Comparison of ENCODE assay signal across 1 cellular context in the genomic region with DNA sequence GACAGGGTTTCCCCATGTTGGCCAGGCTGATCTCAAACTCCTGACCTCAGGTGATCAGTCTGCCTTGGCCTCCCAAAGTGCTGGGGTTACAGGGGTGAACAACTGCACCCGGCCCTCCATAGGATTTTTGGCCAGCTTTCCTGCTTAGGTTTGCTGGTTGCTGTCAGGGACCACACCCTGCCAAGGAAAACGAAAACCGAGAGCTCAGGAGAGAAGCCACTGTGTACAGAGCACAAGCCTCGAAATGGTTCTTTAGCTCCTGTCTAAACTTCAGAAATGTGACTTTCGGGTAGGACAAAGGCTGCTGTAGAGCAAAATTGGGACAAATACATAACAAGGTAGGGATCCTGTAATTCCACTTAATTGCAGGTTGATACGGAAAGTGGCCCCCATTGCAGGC.
TF ChIP-seq lines count a peak whose summit lies in the region.

No MANE protein-coding gene starts in this region.

TF ChIP-seq in GM23338, 12 proteins besides CTCF, POLR2A, EP300 and RAD21:
- TF ChIP-seq EZH2phosphoT487 (IDR thresholded peaks at IDR 0.05; ENCODE audit: unreplicated experiment) (no peak), ZNF331 (CRISPR knock-in tag; IDR thresholded peaks at IDR 0.05; ENCODE audit: low read depth) (no peak), POLR2AphosphoS5 (IDR thresholded peaks at IDR 0.05; ENCODE audit: low read depth) (no peak), STAT1 (IDR thresholded peaks at IDR 0.05; ENCODE audit: unreplicated experiment) (no peak), ZNF114 (CRISPR knock-in tag; IDR thresholded peaks at IDR 0.05) (no peak), CREB1 (CRISPR knock-in tag; IDR thresholded peaks at IDR 0.05; ENCODE audit: low read depth) (no peak), EZH2 (IDR thresholded peaks at IDR 0.05; ENCODE audit: low read depth, unreplicated experiment) (no peak), NANOG (IDR thresholded peaks at IDR 0.05; ENCODE audit: borderline replicate concordance) (no peak), JUNB (IDR thresholded peaks at IDR 0.05; ENCODE audit: unreplicated experiment) (no peak)
